Comparison of ENCODE assay signal across 24 cellular contexts in genomic region chr14:72498646-72499045, GRCh38.
"Had no signal": no experiment of that assay in that cellular context is flagged by ENCODE, and none has a peak within 500 bp of the region (broad histone marks: within the 10 kb centered on the region; RNA-seq: fewer than 3 reads in every experiment).

No MANE protein-coding gene starts in this region.

- H3K9me3 Mint-ChIP-seq: effector memory CD8-positive, alpha-beta T cell had no signal

- ATAC-seq: effector memory CD8-positive, alpha-beta T cell; esophagus mucosa; foreskin keratinocyte; gastrocnemius medialis; gastroesophageal sphincter; heart right ventricle had no signal

- H3K4me3 ChIP-seq: colonic mucosa, coronary artery, dorsolateral prefrontal cortex, esophagus muscularis mucosa, esophagus squamous epithelium, gastrocnemius medialis, gastroesophageal sphincter, heart right ventricle had no signal

- H3K9me3 ChIP-seq: colonic mucosa, esophagus squamous epithelium, gastrocnemius medialis had no signal

- H3K27ac ChIP-seq: colonic mucosa, coronary artery, dorsolateral prefrontal cortex, epithelial cell of prostate, esophagus muscularis mucosa, esophagus squamous epithelium, foreskin keratinocyte, gastrocnemius medialis, gastroesophageal sphincter, heart right ventricle had no signal

- H3K4me1 Mint-ChIP-seq: endodermal cell had no signal

- H3K27me3 ChIP-seq: colonic mucosa, dorsolateral prefrontal cortex, esophagus muscularis mucosa, esophagus squamous epithelium, gastroesophageal sphincter, heart right ventricle had no signal

- H3K4me3 Mint-ChIP-seq: dendritic cell treated with granulocyte-macrophage colony-stimulating factor and Interleukin-4, amounts not matched to agents 40 ng/mL and 50 ng/mL, for 4 days; effector memory CD8-positive, alpha-beta T cell; endodermal cell had no signal

- H3K27ac Mint-ChIP-seq: dendritic cell treated with granulocyte-macrophage colony-stimulating factor and Interleukin-4, amounts not matched to agents 40 ng/mL and 50 ng/mL, for 4 days; endodermal cell had no signal

- DNase-seq: colonic mucosa; cortex of kidney; dermis blood vessel endothelial cell; dorsolateral prefrontal cortex; effector CD4-positive, alpha-beta T cell; effector CD8-positive, alpha-beta T cell; effector memory CD4-positive, alpha-beta T cell; effector memory CD8-positive, alpha-beta T cell; endodermal cell; erythroblast; esophagus squamous epithelium; foreskin fibroblast; foreskin keratinocyte; foreskin melanocyte; gastrocnemius medialis; glutamatergic neuron; head of caudate nucleus; heart right ventricle had no signal

- H3K36me3 ChIP-seq: colonic mucosa, esophagus muscularis mucosa, esophagus squamous epithelium, gastrocnemius medialis, gastroesophageal sphincter had no signal

- H3K4me1 ChIP-seq: colonic mucosa, esophagus muscularis mucosa, foreskin keratinocyte, gastrocnemius medialis, gastroesophageal sphincter had no signal
